In the genomic region with DNA sequence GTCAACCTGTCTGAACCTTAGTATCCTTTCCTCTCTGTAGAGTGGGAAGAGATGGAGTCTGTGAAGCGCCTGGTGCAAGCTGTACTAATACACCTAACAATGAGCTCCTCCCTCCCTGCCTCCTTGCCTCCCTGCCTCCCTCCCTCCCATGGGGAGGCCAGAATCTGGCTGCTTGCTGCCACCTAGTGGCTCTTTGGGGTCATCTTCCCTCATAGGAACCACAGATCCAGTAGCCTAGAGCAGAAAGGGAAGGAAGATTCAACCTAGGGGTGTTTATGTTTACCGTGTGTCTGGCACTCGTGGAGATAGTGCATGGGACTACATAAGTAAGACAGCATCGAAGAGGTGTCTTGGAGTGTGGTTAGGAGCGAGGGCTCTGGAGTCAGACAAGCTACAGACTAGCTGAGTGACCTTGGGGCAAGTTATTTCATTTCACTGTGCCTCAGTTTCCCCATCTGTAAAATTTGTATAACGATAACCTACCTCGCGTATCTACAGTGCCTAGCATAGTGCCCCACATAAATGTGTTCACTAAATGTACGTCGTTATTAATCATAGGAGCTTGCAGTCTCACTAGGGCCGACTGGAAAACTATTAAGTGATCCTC, we compare ENCODE assay signal across 8 cellular contexts. TPM values are rescaled to one million over a fixed set of nuclear protein-coding genes. Genes with fewer than 3 reads are reported as not detected.
A peak's percentile ranks its signal among the peaks of the same experiment; 100 is the strongest.
DNase-seq lines count a peak whose midpoint lies in the region; FAIRE-seq and TF ChIP-seq lines count a peak whose summit lies in the region.

No MANE protein-coding gene starts in this region.

- peak in 4 of 6 experiments; percentile 4 to 32 (median 10) for DNase-seq in stimulated activated naive CD4-positive, alpha-beta T cell (lab: John Stamatoyannopoulos, UW)
- no peak for DNase-seq in stimulated activated naive CD4-positive, alpha-beta T cell treated with Interleukin-2 at 50 U/mL for 16 hours (lab: John Stamatoyannopoulos, UW)
- peak; percentile 95 for DNase-seq in HuH-7 (ENCODE audit: low spot score)
- DNase-seq in activated T-cell treated with anti-CD3 and anti-CD28 coated beads, Interleukin-2, amount 50 U/mL, for 1 hour, result peak; percentile 25
- DNase-seq in fibroblast of mammary gland (ENCODE audit: low read depth), result peak; percentile 77
- peak; percentile 54 for DNase-seq in neural crest cell (ENCODE audit: low read depth, low spot score)
- peak; percentile 94 for DNase-seq in urothelium cell line (ENCODE audit: low spot score)

- no peaks in the 10 kb centered on the region for H3K9me2 ChIP-seq in OCI-LY1 (ENCODE audit: low read depth, low read length)

- H3K4me3 Mint-ChIP-seq in neural crest cell, result no peak overlapping the region

- H3K36me3 Mint-ChIP-seq in neural crest cell (ENCODE audit: low read depth), result no peaks in the 10 kb centered on the region

- peak overlapping the region; percentile 92 for H3K27ac ChIP-seq in OCI-LY1 (ENCODE audit: low read depth, low read length, poor library complexity, severe bottlenecking)

- peak; percentile 70 for TF ChIP-seq CTCF in OCI-LY1 (IDR thresholded peaks at IDR 0.05; ENCODE audit: low read length)
- TF ChIP-seq CTCF in fibroblast of mammary gland (conservative IDR thresholded peaks at IDR 0.05; ENCODE audit: control insufficient read depth, insufficient read depth, low read depth, low read length), result peak; percentile 96
- TF ChIP-seq CTCF in neural crest cell (conservative IDR thresholded peaks at IDR 0.05), result peak; percentile 84

- H4K20me1 ChIP-seq in OCI-LY1 (ENCODE audit: insufficient read depth, low read length), result no peaks in the 10 kb centered on the region

- H3K9me3 Mint-ChIP-seq in neural crest cell, result no peaks in the 10 kb centered on the region

- H3F3A ChIP-seq in OCI-LY1 (ENCODE audit: insufficient read depth, low read length), result no peaks in the 10 kb centered on the region

- peak overlapping the region; percentile 46; the same call in 1 of the 2 replicates for H3K9ac ChIP-seq in OCI-LY1 (ENCODE audit: low read length)

- H3K4me1 ChIP-seq in OCI-LY1 (ENCODE audit: insufficient read depth, low read length, severe bottlenecking), result peaks cover 27% of the 10 kb centered on the region

- no peaks in the 10 kb centered on the region for H3K79me2 ChIP-seq in OCI-LY1 (ENCODE audit: insufficient read depth, low read length)

- peak overlapping the region; percentile 22 for H3K4me3 ChIP-seq in OCI-LY1 (ENCODE audit: low read depth, low read length, poor library complexity, severe bottlenecking)
- H3K4me3 ChIP-seq in fibroblast of mammary gland (ENCODE audit: control insufficient read depth, low read depth, low read length), result no peak overlapping the region

- no peaks in the 10 kb centered on the region for H3K27me3 Mint-ChIP-seq in neural crest cell (ENCODE audit: low read depth)

- no peaks in the 10 kb centered on the region for H3K36me3 ChIP-seq in OCI-LY1 (ENCODE audit: insufficient read depth, low read length)

- H3K9me3 ChIP-seq in OCI-LY1 (ENCODE audit: low read length), result no peaks in the 10 kb centered on the region

- H3K4me2 ChIP-seq in OCI-LY1 (ENCODE audit: low read length), result peak overlapping the region; percentile 49

- FAIRE-seq in urothelium cell line (lab: Jason Lieb, UNC), result peak; percentile 74

- H3K4me1 Mint-ChIP-seq in neural crest cell, result peaks cover 7% of the 10 kb centered on the region

- H2AFZ ChIP-seq in OCI-LY1 (ENCODE audit: low read length), result no peak overlapping the region

- H3K27ac Mint-ChIP-seq in neural crest cell (ENCODE audit: unreplicated experiment), result no peak overlapping the region

- no peaks in the 10 kb centered on the region for H3K27me3 ChIP-seq in OCI-LY1 (ENCODE audit: insufficient read depth, low read length)

RNA-seq across cellular contexts. Expression of a gene that starts 35.5 kb away (rescaled TPM):
- total RNA-seq in neural crest cell, result 22.8 and 23.8 TPM in 2 replicates
